Comparison of ENCODE assay signal across 13 cellular contexts in genomic region chr10:49397036-49397999, GRCh38. TPM values are rescaled to one million over a fixed set of nuclear protein-coding genes. Genes with fewer than 3 reads are reported as not detected.
A peak's percentile ranks its signal among the peaks of the same experiment; 100 is the strongest.
DNase-seq lines count a peak whose midpoint lies in the region; ATAC-seq, FAIRE-seq and TF ChIP-seq lines count a peak whose summit lies in the region.
"Had no signal": no experiment of that assay in that cellular context is flagged by ENCODE, and none has a peak within 500 bp of the region (broad histone marks: within the 10 kb centered on the region; RNA-seq: fewer than 3 reads in every experiment).

No MANE protein-coding gene starts in this region.

- H3K36me3 Mint-ChIP-seq in osteocyte (ENCODE audit: unreplicated experiment) = no peaks in the 10 kb centered on the region

- H3K27ac Mint-ChIP-seq in osteocyte (ENCODE audit: unreplicated experiment) = no peak overlapping the region
- H3K27ac Mint-ChIP-seq: activated B cell treated with CpG ODN at 0.5 μM for 24 hours had no signal

- TF ChIP-seq CTCF in osteocyte (IDR thresholded peaks at IDR 0.05) = no peak

- H3K4me1 Mint-ChIP-seq in osteocyte (ENCODE audit: unreplicated experiment) = peaks cover 22% of the 10 kb centered on the region

- H3K27me3 Mint-ChIP-seq in osteocyte (ENCODE audit: unreplicated experiment) = peaks cover 86% of the 10 kb centered on the region

- no peaks in the 10 kb centered on the region for H3K9me3 Mint-ChIP-seq in osteocyte (ENCODE audit: unreplicated experiment)
- H3K9me3 Mint-ChIP-seq: activated B cell treated with CpG ODN at 0.5 μM for 24 hours had no signal

- ATAC-seq in HG02981 (IDR thresholded peaks at IDR 0.05; ENCODE audit: unreplicated experiment) = peak; percentile 20
- no peak for ATAC-seq in HG02973 (IDR thresholded peaks at IDR 0.05; ENCODE audit: unreplicated experiment)

- H3K4me3 Mint-ChIP-seq in osteocyte (ENCODE audit: unreplicated experiment) = peak overlapping the region; percentile 18

- DNase-seq in NCI-H1092 treated with DMSO at 0.1 percent for 48 hours (lab: John Stamatoyannopoulos, UW) (peak; percentile 5), NCI-H1092 (lab: John Stamatoyannopoulos, UW) (no peak), ecto neural progenitor cell (ENCODE audit: low spot score) (peak; percentile 57), osteocyte (ENCODE audit: extremely low spot score, unreplicated experiment) (peak; percentile 78), RCC 7860 (ENCODE audit: low spot score) (no peak), GDM1 (lab: John Stamatoyannopoulos, UW) (no peak)

- no peak for FAIRE-seq in RCC 7860 (lab: Jason Lieb, UNC)

RNA-seq across cellular contexts. Expression of gene DRGX, which starts 1.4 kb away (rescaled TPM):
- not detected in 2 replicates for total RNA-seq in osteocyte
- total RNA-seq: A172, activated B cell treated with CpG ODN at 0.5 μM for 24 hours, cardiac muscle cell, NCI-H460, ureter had no signal

Comparison
In these comparisons a context has a peak if more than half of its experiments do, and no peak if none do; other contexts are left out.
1. DNase-seq: peak in NCI-H1092 treated with DMSO at 0.1 percent for 48 hours (single experiment), ecto neural progenitor cell (single experiment) and osteocyte (single experiment); none in NCI-H1092 (single experiment), RCC 7860 (single experiment) and GDM1 (single experiment).